Comparison of ENCODE assay signal across 18 cellular contexts in genomic region chr1:183562701-183563100, GRCh38. TPM values are rescaled to one million over a fixed set of nuclear protein-coding genes. Genes with fewer than 3 reads are reported as not detected.
DNase-seq lines count a peak whose midpoint lies in the region; ATAC-seq, FAIRE-seq and TF ChIP-seq lines count a peak whose summit lies in the region.
"Had no signal": no experiment of that assay in that cellular context is flagged by ENCODE, and none has a peak within 500 bp of the region (broad histone marks: within the 10 kb centered on the region; RNA-seq: fewer than 3 reads in every experiment).

No MANE protein-coding gene starts in this region.

- no peak for DNase-seq in T-helper 2 cell treated with Interferon-gamma antibody and Interleukin-4, amounts not matched to agents 5 μg/mL and 100 μg/mL, for 36 hours (ENCODE audit: low spot score)
- DNase-seq in T-helper 2 cell, result no peak
- DNase-seq in GM12878 (ENCODE audit: low read depth, low spot score), result no peak
- no peak for DNase-seq in memory B cell (ENCODE audit: low spot score in 2 of 2)
- DNase-seq in spleen, result peak; percentile 30
- DNase-seq in cardiac septum (ENCODE audit: low spot score), result no peak
- DNase-seq: CD4-positive, alpha-beta T cell; DND-41; GDM1; HCEC 1CT; HFFc6 had no signal

- H4K20me1 ChIP-seq in GM12878 (ENCODE audit: control insufficient read depth, insufficient read depth), result no peaks in the 10 kb centered on the region

- intact Hi-C loops in GM12878 (cut with micrococcal nuclease; ENCODE audit: unreplicated experiment), result no loop called here
- intact Hi-C loops in spleen (cut with DNase I; ENCODE audit: low total_unique reads), result no loop called here
- intact Hi-C loops in cardiac septum (cut with DNase I), result no loop called here

- peaks cover 25% of the 10 kb centered on the region for H3K36me3 Mint-ChIP-seq in T-helper 2 cell treated with Interferon-gamma antibody and Interleukin-4, amounts not matched to agents 5 μg/mL and 100 μg/mL, for 36 hours (ENCODE audit: low read depth)
- H3K36me3 Mint-ChIP-seq in memory B cell, result peaks cover 13% of the 10 kb centered on the region
- H3K36me3 Mint-ChIP-seq in stimulated activated memory B cell treated with anti-CD40 and anti-IgM and Interleukin-4, amounts not matched to agents 10 μg/mL and 1 μg/mL and 100 μg/mL, for 72 hours, result peaks cover 60% of the 10 kb centered on the region

- TF ChIP-seq EP300 in GM12878 (IDR thresholded peaks at IDR 0.05; ENCODE audit: borderline replicate concordance in 1 of 2, control insufficient read depth in 1 of 2, low read depth in 2 of 2, low read length in 2 of 2), result no peak

- H3K27me3 ChIP-seq in GM12878 (replicated peaks in 1 of 2; ENCODE audit: control insufficient read depth in 2 of 2, insufficient read depth in 2 of 2, low read length in 1 of 2) (no peaks in the 10 kb centered on the region), spleen (replicated peaks in 1 of 7) (no peaks in the 10 kb centered on the region)
- H3K27me3 ChIP-seq: BLaER1 treated with 17β-estradiol and CSF1 and Interleukin-3, amounts not matched to agents 10 nM and 100 nM had no signal

- no peak for TF ChIP-seq CTCF in GM12878 (IDR thresholded peaks at IDR 0.05 in 2 of 3, conservative IDR thresholded peaks at IDR 0.05 in 1 of 3; ENCODE audit: control insufficient read depth in 2 of 3, extremely low read depth in 1 of 3, insufficient read depth in 1 of 3, low read depth in 3 of 3, low read length in 3 of 3)
- no peak for TF ChIP-seq CTCF in spleen (IDR thresholded peaks at IDR 0.05 in 8 of 11, conservative IDR thresholded peaks at IDR 0.05 in 3 of 11)

- H3K27me3 Mint-ChIP-seq in T-helper 2 cell treated with Interferon-gamma antibody and Interleukin-4, amounts not matched to agents 5 μg/mL and 100 μg/mL, for 36 hours (ENCODE audit: low read depth), result no peaks in the 10 kb centered on the region
- no peaks in the 10 kb centered on the region for H3K27me3 Mint-ChIP-seq in memory B cell
- H3K27me3 Mint-ChIP-seq in stimulated activated memory B cell treated with anti-CD40 and anti-IgM and Interleukin-4, amounts not matched to agents 10 μg/mL and 1 μg/mL and 100 μg/mL, for 72 hours, result no peaks in the 10 kb centered on the region
- H3K27me3 Mint-ChIP-seq: CD4-positive, alpha-beta T cell had no signal

- TF ChIP-seq RAD21 in GM12878 (IDR thresholded peaks at IDR 0.05; ENCODE audit: insufficient read depth, low read depth, low read length), result no peak

- ATAC-seq in GM12878 (no peak), memory B cell (ENCODE audit: low read depth) (no peak), GM21786 (IDR thresholded peaks at IDR 0.05; ENCODE audit: unreplicated experiment) (no peak)
- ATAC-seq in stimulated activated memory B cell treated with anti-CD40 and anti-IgM and Interleukin-4, amounts not matched to agents 10 μg/mL and 1 μg/mL and 100 μg/mL, for 72 hours, result no peak

- H3K4me3 ChIP-seq in GM12878 (no peak overlapping the region), spleen (no peak overlapping the region)
- H3K4me3 ChIP-seq: BLaER1 treated with 17β-estradiol and CSF1 and Interleukin-3, amounts not matched to agents 10 nM and 100 nM had no signal

- POLR2A ChIA-PET in GM12878 (lab: Charles Lee), result interaction anchor here (0.6 to 1.5 kb wide), 6 partner anchors 11 to 509 kb away, joined by 3 to 5 read pairs (median 4); no protein-coding TSS in a partner anchor

- H3K27ac Mint-ChIP-seq in T-helper 2 cell treated with Interferon-gamma antibody and Interleukin-4, amounts not matched to agents 5 μg/mL and 100 μg/mL, for 36 hours, result peak overlapping the region; percentile 57
- peak overlapping the region; percentile 28 for H3K27ac Mint-ChIP-seq in memory B cell
- H3K27ac Mint-ChIP-seq in stimulated activated memory B cell treated with anti-CD40 and anti-IgM and Interleukin-4, amounts not matched to agents 10 μg/mL and 1 μg/mL and 100 μg/mL, for 72 hours, result no peak overlapping the region
- H3K27ac Mint-ChIP-seq: CD4-positive, alpha-beta T cell; HFFc6 had no signal

- CTCF ChIA-PET in GM12878 (lab: Yijun Ruan, JAX), result interaction anchor here (0.7 to 2.3 kb wide), 8 partner anchors 9 to 122 kb away, joined by 3 to 8 read pairs (median 5); no protein-coding TSS in a partner anchor

- H3K79me2 ChIP-seq in GM12878 (ENCODE audit: control insufficient read depth, insufficient read depth, low read length), result no peaks in the 10 kb centered on the region

- RAD21 ChIA-PET in GM12878 (lab: Charles Lee; ENCODE audit: unreplicated experiment), result interaction anchor here (1.2 kb wide), 1 partner anchor 25 kb away, joined by 3 read pairs; no protein-coding TSS in a partner anchor

- H3K36me3 ChIP-seq in GM12878 (ENCODE audit: control insufficient read depth in 2 of 2, insufficient read depth in 2 of 2, low read length in 1 of 2), result peaks cover 8 to 22% of the 10 kb centered on the region in 2 experiments; a peak in 3 of 4 replicates
- peaks cover 0 to 99% (median 24%) of the 10 kb centered on the region in 6 donors for H3K36me3 ChIP-seq in spleen

- SMC1A ChIA-PET in GM12878 (lab: Charles Lee; ENCODE audit: uncharacterized antibody, unreplicated experiment), result interaction anchor here (0.7 to 2.5 kb wide), 13 partner anchors 9 to 72 kb away, joined by 3 to 10 read pairs (median 4); partner anchors contain the start of gene NCF2

- BruUV-seq in GM12878 (replicated peaks; lab: Mats Ljungman, UMichigan), result no TSS peak

- no peak overlapping the region for H3K27ac ChIP-seq in GM12878 (ENCODE audit: control insufficient read depth, insufficient read depth)
- no peak overlapping the region for H3K27ac ChIP-seq in spleen
- H3K27ac ChIP-seq: 22Rv1, HL-60 had no signal

- H3K9me3 Mint-ChIP-seq in T-helper 2 cell treated with Interferon-gamma antibody and Interleukin-4, amounts not matched to agents 5 μg/mL and 100 μg/mL, for 36 hours, result no peaks in the 10 kb centered on the region
- H3K9me3 Mint-ChIP-seq in memory B cell, result no peaks in the 10 kb centered on the region
- no peaks in the 10 kb centered on the region for H3K9me3 Mint-ChIP-seq in stimulated activated memory B cell treated with anti-CD40 and anti-IgM and Interleukin-4, amounts not matched to agents 10 μg/mL and 1 μg/mL and 100 μg/mL, for 72 hours
- H3K9me3 Mint-ChIP-seq: CD4-positive, alpha-beta T cell; HFFc6 had no signal

- H3K4me1 Mint-ChIP-seq in T-helper 2 cell treated with Interferon-gamma antibody and Interleukin-4, amounts not matched to agents 5 μg/mL and 100 μg/mL, for 36 hours (ENCODE audit: low read depth), result peaks cover 5% of the 10 kb centered on the region
- H3K4me1 Mint-ChIP-seq in memory B cell, result peaks cover 11% of the 10 kb centered on the region
- H3K4me1 Mint-ChIP-seq in stimulated activated memory B cell treated with anti-CD40 and anti-IgM and Interleukin-4, amounts not matched to agents 10 μg/mL and 1 μg/mL and 100 μg/mL, for 72 hours, result peaks cover 25% of the 10 kb centered on the region

- H3K4me1 ChIP-seq in GM12878 (ENCODE audit: control insufficient read depth, insufficient read depth, low read length), result peaks cover 6% of the 10 kb centered on the region
- peaks cover 0 to 13% (median 9%) of the 10 kb centered on the region in 6 donors for H3K4me1 ChIP-seq in spleen

- 0 out of 2 replicates have a peak, but pooled peaks have one; percentile 19 for TF ChIP-seq POLR2A in GM12878 (IDR thresholded peaks at IDR 0.05; ENCODE audit: low read depth, low read length)
- TF ChIP-seq POLR2A in spleen (IDR thresholded peaks at IDR 0.05), result no peak

- no peak overlapping the region for H3K9ac ChIP-seq in GM12878 (ENCODE audit: control insufficient read depth, insufficient read depth, low read length)
- H3K9ac ChIP-seq: BLaER1 treated with 17β-estradiol and CSF1 and Interleukin-3, amounts not matched to agents 10 nM and 100 nM had no signal

- H3K9me3 ChIP-seq in GM12878 (replicated peaks; ENCODE audit: control insufficient read depth, insufficient read depth, low read length), result no peaks in the 10 kb centered on the region
- H3K9me3 ChIP-seq in spleen, result no peaks in the 10 kb centered on the region
- H3K9me3 ChIP-seq: BLaER1 treated with 17β-estradiol and CSF1 and Interleukin-3, amounts not matched to agents 10 nM and 100 nM had no signal

- H3K4me2 ChIP-seq in GM12878 (ENCODE audit: control insufficient read depth, insufficient read depth), result no peak overlapping the region
- H3K4me2 ChIP-seq: BLaER1 treated with 17β-estradiol and CSF1 and Interleukin-3, amounts not matched to agents 10 nM and 100 nM had no signal

- no peak overlapping the region for H3K4me3 Mint-ChIP-seq in T-helper 2 cell treated with Interferon-gamma antibody and Interleukin-4, amounts not matched to agents 5 μg/mL and 100 μg/mL, for 36 hours
- no peak overlapping the region for H3K4me3 Mint-ChIP-seq in memory B cell
- no peak overlapping the region for H3K4me3 Mint-ChIP-seq in stimulated activated memory B cell treated with anti-CD40 and anti-IgM and Interleukin-4, amounts not matched to agents 10 μg/mL and 1 μg/mL and 100 μg/mL, for 72 hours
- H3K4me3 Mint-ChIP-seq: CD4-positive, alpha-beta T cell; HFFc6 had no signal

- WGBS in GM12878 (ENCODE audit: insufficient coverage, insufficient replicate concordance, low lambda C conversion rate, missing lambda C conversion rate), result 100% methylated on average over 2 of the region's 2 CpGs
- WGBS in spleen, 5 donors, result 79 to 100% (median 92%) methylated on average over 2 of the region's 2 CpGs

- no peak for FAIRE-seq in GM12878 (lab: Jason Lieb, UNC)
- FAIRE-seq: D721Med had no signal

- H2AFZ ChIP-seq in GM12878 (ENCODE audit: control insufficient read depth, low read depth, low read length), result no peak overlapping the region

- in situ Hi-C loops in GM12878 (cut with MboI), result no loop called here

TF ChIP-seq in GM12878, 131 proteins besides CTCF, POLR2A, EP300 and RAD21 (continues in another document):
- no peak for TF ChIP-seq ZNF622 (IDR thresholded peaks at IDR 0.05)

RNA-seq across cellular contexts. Expression of gene NCF2, which starts 27.6 kb away (rescaled TPM):
- 173 and 175 TPM in 2 replicates for total RNA-seq in GM12878 (2013; cell fraction: nucleolus; rRNA removed)
- total RNA-seq in GM12878 (2014; rRNA removed) (85.5 and 99.5 TPM in 2 replicates), GM12878 (2014; rRNA removed; fragmentation: Illumina TruSeq; extraction: Trizol) (95.7 and 98.4 TPM in 2 replicates), GM12878 (2021) (68.8 and 71.1 TPM in 2 replicates), spleen (100 to 1,000 TPM in 5 of 7 donors, 10 to 100 TPM in 2; 62.2 to 232 (median 114) TPM), cardiac septum (4.5 TPM)
- polyA plus RNA-seq in GM12878 (2011; ENCODE audit: low read depth), result 19.4 TPM
- polyA plus RNA-seq in GM12878 (2011; rRNA removed) (256 and 273 TPM in 2 replicates), GM12878 (2014; fragmentation: Illumina TruSeq; extraction: Trizol) (96.9 and 98.4 TPM in 2 replicates), GM12878 (2014; fragmentation: Nextera tagmentation; extraction: Ambion mirVana) (10 to 100 TPM; 31.4 to 61.2 TPM), GM12878 (2014; rRNA removed) (82.0 and 91.3 TPM in 2 replicates), GM12878 (2016; fragmentation: Nextera tagmentation; extraction: Ambion mirVana) (10 to 100 TPM; 43.4 to 49.1 TPM), spleen (10 to 100 TPM; 14.9 to 34.7 (median 20.5) TPM)
- polyA plus RNA-seq in GM12878 (2011; cell fraction: cytosol; rRNA removed), result 202 and 240 TPM in 2 replicates
- polyA plus RNA-seq in GM12878 (2011; cell fraction: nucleus; rRNA removed), result 192 and 214 TPM in 2 replicates
- 24.9 and 29.9 TPM in 2 replicates for polyA plus RNA-seq in GM12878 (2012)
- polyA minus RNA-seq in GM12878 (2011; rRNA and poly(A)+ RNA removed), result 214 and 342 TPM in 2 replicates
- 62.0 and 76.6 TPM in 2 replicates for polyA minus RNA-seq in GM12878 (2011; cell fraction: cytosol; rRNA and poly(A)+ RNA removed)
- 58.5 and 84.8 TPM in 2 replicates for polyA minus RNA-seq in GM12878 (2011; cell fraction: nucleus; rRNA and poly(A)+ RNA removed)
- total RNA-seq: A673 had no signal

Comparison
In these comparisons a context has a peak if more than half of its experiments do, and no peak if none do; other contexts are left out.
1. RNA of gene NCF2, which starts 27.6 kb away (total RNA-seq): 62.2 to 232 TPM in spleen and 68.8 to 175 TPM in GM12878; 4.5 TPM in cardiac septum (single experiment); every median in the first group is over 10 times any median in the second.